Comparison of ENCODE assay signal across 1 cellular context in genomic region chr14:31326111-31326510, GRCh38.
TF ChIP-seq lines count a peak whose summit lies in the region.

No MANE protein-coding gene starts in this region.

TF ChIP-seq in GM23338, 12 proteins besides CTCF, POLR2A, EP300 and RAD21 (continued from another document):
- TF ChIP-seq ZNF462 (CRISPR knock-in tag; IDR thresholded peaks at IDR 0.05) = no peak
- TF ChIP-seq NANOG (IDR thresholded peaks at IDR 0.05; ENCODE audit: borderline replicate concordance) = no peak
- no peak for TF ChIP-seq JUNB (IDR thresholded peaks at IDR 0.05; ENCODE audit: unreplicated experiment)
